ENCODE assay signal across 8 cellular contexts in the genomic region with DNA sequence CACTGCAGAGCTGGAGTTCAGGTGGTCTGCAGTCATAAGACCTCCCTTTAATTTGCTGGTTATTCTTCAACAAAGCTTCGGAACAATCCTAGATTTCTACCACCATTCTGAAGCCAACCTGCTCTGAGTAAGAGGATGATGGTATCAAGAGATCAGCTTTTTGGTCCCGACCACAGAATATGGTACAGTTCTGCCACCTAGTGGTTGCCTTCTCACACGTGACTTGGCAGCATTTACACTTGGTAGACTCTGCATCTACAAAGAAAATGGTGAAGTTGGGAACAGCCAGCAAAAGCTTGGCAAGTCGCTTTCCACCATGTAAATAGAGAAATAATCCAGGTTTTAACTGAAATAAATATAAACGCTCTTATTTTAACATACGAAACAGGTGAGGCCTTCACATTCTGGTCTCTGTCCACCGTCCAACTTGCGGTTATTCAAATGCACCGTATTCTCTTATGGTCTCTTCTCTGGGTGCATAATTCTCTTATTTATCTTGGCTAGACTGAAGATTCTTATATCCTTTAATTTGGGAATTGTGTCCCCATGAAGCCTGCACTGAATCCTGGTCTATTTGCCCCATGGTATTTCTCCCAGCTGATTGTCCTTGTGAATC.
A peak's percentile ranks its signal among the peaks of the same experiment; 100 is the strongest.
DNase-seq lines count a peak whose midpoint lies in the region; ATAC-seq and TF ChIP-seq lines count a peak whose summit lies in the region.

No MANE protein-coding gene starts in this region.

- DNase-seq in EL (peak; percentile 60), NCI-H345 treated with DMSO at 0.1 percent for 48 hours (lab: John Stamatoyannopoulos, UW; ENCODE audit: unreplicated experiment) (peak; percentile 63), fibroblast of pulmonary artery (ENCODE audit: low read depth) (peak; percentile 79), omental fat pad (ENCODE audit: low spot score) (peak; percentile 25), cerebellar nuclear complex (lab: John Stamatoyannopoulos, UW) (no peak)
- peak; percentile 60 for DNase-seq in activated CD4-positive, alpha-beta T cell treated with anti-CD3 and anti-CD28 coated beads for 48 hours

- TF ChIP-seq CTCF in fibroblast of pulmonary artery (IDR thresholded peaks at IDR 0.05; ENCODE audit: low read length, missing control alignments) = peak; percentile 69
- no peak for TF ChIP-seq CTCF in omental fat pad (IDR thresholded peaks at IDR 0.05)

- ATAC-seq in GM19463 (IDR thresholded peaks at IDR 0.05; ENCODE audit: unreplicated experiment) = peak; percentile 99
- peak; percentile 99 for ATAC-seq in HG03442 (IDR thresholded peaks at IDR 0.05; ENCODE audit: unreplicated experiment)
- ATAC-seq in omental fat pad (ENCODE audit: low FRiP score) = peak; percentile 62

- H3K4me3 ChIP-seq in fibroblast of pulmonary artery (replicated peaks; ENCODE audit: low read depth, low read length) = no peak overlapping the region

Comparison
In these comparisons a context has a peak if more than half of its experiments do, and no peak if none do; other contexts are left out.
1. DNase-seq: peak in EL (single experiment), NCI-H345 treated with DMSO at 0.1 percent for 48 hours (single experiment), activated CD4-positive, alpha-beta T cell treated with anti-CD3 and anti-CD28 coated beads for 48 hours (single experiment), fibroblast of pulmonary artery (single experiment) and omental fat pad (single experiment); none in cerebellar nuclear complex (0 of 2).
2. Peak in every context shown above with its lines, with median percentiles within 50 percentile points of each other: ATAC-seq.